ENCODE assay signal across 19 cellular contexts in genomic region chr3:101833446-101833974, GRCh38. TPM values are rescaled to one million over a fixed set of nuclear protein-coding genes. Genes with fewer than 3 reads are reported as not detected.
DNase-seq lines count a peak whose midpoint lies in the region; ATAC-seq, FAIRE-seq and TF ChIP-seq lines count a peak whose summit lies in the region.
"Had no signal": no experiment of that assay in that cellular context is flagged by ENCODE, and none has a peak within 500 bp of the region (broad histone marks: within the 10 kb centered on the region; RNA-seq: fewer than 3 reads in every experiment).

No MANE protein-coding gene starts in this region.

- H3K27me3 ChIP-seq in CD4-positive, CD25-positive, alpha-beta regulatory T cell (ENCODE audit: control insufficient read depth, insufficient read depth, low read length) = no peaks in the 10 kb centered on the region
- H3K27me3 ChIP-seq in right cardiac atrium (ENCODE audit: control insufficient read depth, insufficient read depth) = no peaks in the 10 kb centered on the region
- H3K27me3 ChIP-seq: left lung, sigmoid colon had no signal

- no peak for FAIRE-seq in urothelium cell line (lab: Jason Lieb, UNC)

- WGBS in right cardiac atrium = 61% methylated on average over 2 of the region's 2 CpGs

- H3K36me3 Mint-ChIP-seq in CD4-positive, CD25-positive, alpha-beta regulatory T cell = peaks cover 5% of the 10 kb centered on the region
- H3K36me3 Mint-ChIP-seq in T-cell = peaks cover 8% of the 10 kb centered on the region
- H3K36me3 Mint-ChIP-seq in endothelial cell (ENCODE audit: low read depth, unreplicated experiment) = no peaks in the 10 kb centered on the region
- H3K36me3 Mint-ChIP-seq: WTC11 had no signal

- peak in 1 of 3 donors; percentile 35 for DNase-seq in CD4-positive, CD25-positive, alpha-beta regulatory T cell
- no peak for DNase-seq in T-cell
- DNase-seq in endothelial cell (ENCODE audit: low spot score) = no peak
- DNase-seq in activated CD4-positive, CD25-positive, alpha-beta regulatory T cell (lab: John Stamatoyannopoulos, UW) = no peak
- DNase-seq in urothelium cell line (ENCODE audit: low spot score) = no peak
- DNase-seq in right cardiac atrium = no peak
- DNase-seq in A172 (ENCODE audit: low spot score) = no peak
- DNase-seq: AML-193, amygdala, caudate nucleus, GDM1, HCEC 1CT, left lung, NCI-H1417, sigmoid colon had no signal

- CTCF ChIA-PET in T-cell (lab: Charles Lee) = interaction anchor here in 1 of 2 donors (0.7 kb wide), 1 partner anchor 396 kb away, joined by 3 read pairs; no protein-coding TSS in a partner anchor

- ATAC-seq in CD4-positive, CD25-positive, alpha-beta regulatory T cell (ENCODE audit: low read depth in 2 of 2) = no peak
- ATAC-seq in T-cell (replicated peaks in 1 of 4) (no peak), right cardiac atrium (no peak)
- ATAC-seq: esophagus mucosa, left lung, WTC11 had no signal

- intact Hi-C loops in right cardiac atrium (cut with DNase I) = no loop called here

- no peak overlapping the region for H3K27ac ChIP-seq in CD4-positive, CD25-positive, alpha-beta regulatory T cell (ENCODE audit: insufficient read depth, low read length, poor library complexity, severe bottlenecking)
- H3K27ac ChIP-seq in right cardiac atrium (ENCODE audit: low read length) = no peak overlapping the region
- H3K27ac ChIP-seq: left lung, RWPE1, sigmoid colon had no signal

- H3K9me3 Mint-ChIP-seq in CD4-positive, CD25-positive, alpha-beta regulatory T cell = no peaks in the 10 kb centered on the region
- H3K9me3 Mint-ChIP-seq in T-cell (no peaks in the 10 kb centered on the region), endothelial cell (ENCODE audit: unreplicated experiment) (no peaks in the 10 kb centered on the region)
- H3K9me3 Mint-ChIP-seq: WTC11 had no signal

- TF ChIP-seq CTCF in endothelial cell (IDR thresholded peaks at IDR 0.05; ENCODE audit: unreplicated experiment) = no peak

- no peaks in the 10 kb centered on the region for H3K27me3 Mint-ChIP-seq in CD4-positive, CD25-positive, alpha-beta regulatory T cell
- H3K27me3 Mint-ChIP-seq in T-cell (no peaks in the 10 kb centered on the region), endothelial cell (ENCODE audit: unreplicated experiment) (peaks cover 2% of the 10 kb centered on the region)

- POLR2A ChIA-PET in T-cell (lab: Charles Lee) = no interaction called here

- no peak overlapping the region for H3K4me3 ChIP-seq in CD4-positive, CD25-positive, alpha-beta regulatory T cell (ENCODE audit: low read depth, low read length)
- H3K4me3 ChIP-seq in GM08714 (ENCODE audit: low read length) = peak overlapping the region; percentile 19
- no peak overlapping the region for H3K4me3 ChIP-seq in right cardiac atrium (ENCODE audit: low read length)
- H3K4me3 ChIP-seq: left lung, sigmoid colon had no signal

- peak overlapping the region; percentile 60 to 82 (median 68) for H3K27ac Mint-ChIP-seq in CD4-positive, CD25-positive, alpha-beta regulatory T cell
- peak overlapping the region in 1 of 2 donors; percentile 12 for H3K27ac Mint-ChIP-seq in T-cell
- H3K27ac Mint-ChIP-seq in endothelial cell (ENCODE audit: unreplicated experiment) = no peak overlapping the region
- H3K27ac Mint-ChIP-seq: WTC11 had no signal

- H3K9me3 ChIP-seq in CD4-positive, CD25-positive, alpha-beta regulatory T cell (ENCODE audit: control insufficient read depth in 2 of 2, low read length in 2 of 2) = no peaks in the 10 kb centered on the region
- no peaks in the 10 kb centered on the region for H3K9me3 ChIP-seq in right cardiac atrium (ENCODE audit: control insufficient read depth, low read length)
- H3K9me3 ChIP-seq: left lung, sigmoid colon had no signal

- no peaks in the 10 kb centered on the region for H3K36me3 ChIP-seq in CD4-positive, CD25-positive, alpha-beta regulatory T cell (ENCODE audit: control insufficient read depth, insufficient read depth, low read length)
- H3K36me3 ChIP-seq: left lung, sigmoid colon had no signal

- H3K4me3 Mint-ChIP-seq in CD4-positive, CD25-positive, alpha-beta regulatory T cell = peak overlapping the region in 2 of 4 donors; percentile 5 to 18
- H3K4me3 Mint-ChIP-seq in T-cell (peak overlapping the region in 2 of 3 donors; percentile 13 to 16), endothelial cell (ENCODE audit: unreplicated experiment) (peak overlapping the region; percentile 4)
- H3K4me3 Mint-ChIP-seq: WTC11 had no signal

- H3K4me1 ChIP-seq in CD4-positive, CD25-positive, alpha-beta regulatory T cell (ENCODE audit: control insufficient read depth, insufficient read depth, low read length, poor library complexity, severe bottlenecking) = peaks cover 15% of the 10 kb centered on the region
- peaks cover 2% of the 10 kb centered on the region for H3K4me1 ChIP-seq in right cardiac atrium (ENCODE audit: control insufficient read depth, insufficient read depth, low read length)

- H3K4me1 Mint-ChIP-seq in CD4-positive, CD25-positive, alpha-beta regulatory T cell = peaks cover 25 to 68% (median 48%) of the 10 kb centered on the region in 4 donors
- H3K4me1 Mint-ChIP-seq in T-cell (peaks cover 58 to 84% (median 77%) of the 10 kb centered on the region in 3 donors), endothelial cell (ENCODE audit: unreplicated experiment) (peaks cover 5% of the 10 kb centered on the region)

RNA-seq across cellular contexts. Expression of gene NFKBIZ, which starts 15.8 kb away (rescaled TPM):
- total RNA-seq in CD4-positive, CD25-positive, alpha-beta regulatory T cell = 637 TPM
- 10 to 100 TPM; 15.2 to 28.2 (median 21.6) TPM for polyA plus RNA-seq in CD4-positive, CD25-positive, alpha-beta regulatory T cell
- total RNA-seq in T-cell = 100 to 1,000 TPM; 130 to 720 (median 132) TPM
- total RNA-seq in endothelial cell (ENCODE audit: unreplicated experiment) = 20.5 TPM
- 10 to 100 TPM; 14.2 to 28.4 (median 20.7) TPM for total RNA-seq in right cardiac atrium
- polyA plus RNA-seq in right cardiac atrium = 9.5 TPM
- total RNA-seq in A172 (2014; rRNA removed; shearing (Covaris generic)) = 1.8 and 7.5 TPM in 2 replicates

RNA-seq across cellular contexts. Expression of gene NXPE3, which starts 54.5 kb away (rescaled TPM):
- 37.9 TPM for total RNA-seq in CD4-positive, CD25-positive, alpha-beta regulatory T cell
- 10 to 100 TPM; 38.3 to 43.2 (median 42.4) TPM for polyA plus RNA-seq in CD4-positive, CD25-positive, alpha-beta regulatory T cell
- total RNA-seq in T-cell = 10 to 100 TPM; 38.0 to 44.8 (median 41.3) TPM
- 20.3 TPM for total RNA-seq in endothelial cell (ENCODE audit: unreplicated experiment)
- 10 to 100 TPM; 34.7 to 53.3 (median 49.0) TPM for total RNA-seq in right cardiac atrium
- polyA plus RNA-seq in right cardiac atrium = 26.8 TPM
- total RNA-seq in A172 (2014; rRNA removed; shearing (Covaris generic)) = 13.0 and 16.7 TPM in 2 replicates
